ENCODE assay signal across 27 cellular contexts in the genomic region with DNA sequence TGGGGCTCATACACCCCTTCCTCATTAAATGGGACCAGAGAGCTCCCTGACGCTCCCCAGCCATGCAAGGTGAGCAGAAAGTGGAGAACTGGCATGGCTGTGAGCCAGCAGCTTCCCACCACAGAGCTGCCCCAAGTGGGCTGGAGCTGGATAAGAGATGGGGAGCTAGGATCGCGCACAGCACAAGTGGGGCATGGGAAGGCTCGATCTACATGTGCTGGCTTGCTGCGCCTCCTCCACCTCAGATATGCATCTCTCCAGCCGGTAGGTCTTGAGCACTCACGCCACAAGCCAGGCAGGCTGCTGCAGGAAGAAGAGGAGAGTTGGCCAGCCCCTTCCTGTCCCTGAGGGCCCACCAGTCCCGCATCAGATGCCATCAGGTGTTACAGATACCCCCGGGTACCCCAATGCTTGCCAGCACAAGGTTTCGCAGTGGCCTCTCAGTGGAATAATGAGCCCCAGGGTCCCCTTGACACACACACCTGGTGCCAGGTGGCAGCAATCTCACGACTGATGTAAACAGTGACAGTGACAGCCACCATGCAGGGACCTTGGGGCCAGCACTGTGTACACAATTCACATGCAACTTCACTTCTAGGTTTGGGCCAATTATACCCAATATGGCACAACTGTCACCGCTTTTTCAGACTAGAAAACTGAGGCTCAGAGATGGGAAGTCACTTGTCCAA.
DNase-seq lines count a peak whose midpoint lies in the region; ATAC-seq and TF ChIP-seq lines count a peak whose summit lies in the region.
"Had no signal": no experiment of that assay in that cellular context is flagged by ENCODE, and none has a peak within 500 bp of the region (broad histone marks: within the 10 kb centered on the region; RNA-seq: fewer than 3 reads in every experiment).

No MANE protein-coding gene starts in this region.

- H4K20me1 ChIP-seq in BLaER1 = no peaks in the 10 kb centered on the region
- H4K20me1 ChIP-seq in osteoblast (ENCODE audit: insufficient read depth, low read length) = no peaks in the 10 kb centered on the region

- H3K27me3 Mint-ChIP-seq in activated CD8-positive, alpha-beta T cell treated with anti-CD3 and anti-CD28 coated beads, Interleukin-2, amount 10 ng/mL, durations not matched to agents 7 days and 5 days (ENCODE audit: low read depth) = no peaks in the 10 kb centered on the region

- POLR2A ChIA-PET in activated CD8-positive, alpha-beta T cell treated with anti-CD3 and anti-CD28 coated beads, Interleukin-2, amount 10 ng/mL, durations not matched to agents 7 days and 5 days (lab: Charles Lee) = no interaction called here

- TF ChIP-seq CTCF in osteoblast (IDR thresholded peaks at IDR 0.05; ENCODE audit: extremely low read depth, low read depth, low read length) = no peak

- no peak overlapping the region for H3K27ac Mint-ChIP-seq in activated CD8-positive, alpha-beta T cell treated with anti-CD3 and anti-CD28 coated beads, Interleukin-2, amount 10 ng/mL, durations not matched to agents 7 days and 5 days
- H3K27ac Mint-ChIP-seq: activated CD8-positive, alpha-beta T cell treated with anti-CD3 and anti-CD28 coated beads for 36 hours; activated naive CD8-positive, alpha-beta T cell; activated T-helper 1 cell treated with anti-CD3 and anti-CD28 coated beads, Interleukin-12 subunit alpha, Interleukin-12 subunit beta, Interleukin-2, Interleukin-4 antibody, amounts not matched to agents 30 ng/mL and 10 ng/mL and 1 ng/mL, durations not matched to agents 14 hours and 24 hours and 36 hours; T-helper 17 cell had no signal

- H3K9ac ChIP-seq in BLaER1 = peak overlapping the region; percentile 67; the same call in 1 of the 2 replicates

- no peaks in the 10 kb centered on the region for H3K36me3 Mint-ChIP-seq in activated CD8-positive, alpha-beta T cell treated with anti-CD3 and anti-CD28 coated beads, Interleukin-2, amount 10 ng/mL, durations not matched to agents 7 days and 5 days (ENCODE audit: low read depth)
- H3K36me3 Mint-ChIP-seq: activated naive CD8-positive, alpha-beta T cell had no signal

- H3K4me1 ChIP-seq in BLaER1 (peaks cover 67% of the 10 kb centered on the region), osteoblast (ENCODE audit: insufficient read depth, low read length) (peaks cover 11% of the 10 kb centered on the region)
- H3K4me1 ChIP-seq: right lobe of liver had no signal

- H3K36me3 ChIP-seq in BLaER1 (no peaks in the 10 kb centered on the region), osteoblast (ENCODE audit: insufficient read depth, low read length) (no peaks in the 10 kb centered on the region)
- H3K36me3 ChIP-seq: ovary, right lobe of liver, upper lobe of left lung, WERI-Rb-1 had no signal

- peak; percentile 26 for DNase-seq in COLO668 (lab: John Stamatoyannopoulos, UW; ENCODE audit: unreplicated experiment)
- DNase-seq in cerebellar cortex (ENCODE audit: low spot score) = peak; percentile 11
- no peak for DNase-seq in osteoblast (ENCODE audit: insufficient read length, low spot score, missing footprints)
- DNase-seq in activated CD8-positive, alpha-beta T cell treated with anti-CD3 and anti-CD28 coated beads, Interleukin-2, amount 10 ng/mL, durations not matched to agents 7 days and 5 days = no peak
- no peak for DNase-seq in MV-4-11 (lab: John Stamatoyannopoulos, UW)
- no peak for DNase-seq in effector CD4-positive, alpha-beta T cell
- DNase-seq: activated CD8-positive, alpha-beta T cell treated with anti-CD3 and anti-CD28 coated beads for 36 hours; foreskin melanocyte; hypothalamus; islet precursor cell; NCI-H187; NCI-H69; SIG-M5; stimulated activated CD4-positive, alpha-beta T cell treated with anti-CD3 and anti-CD28 coated beads, Interleukin-1b, Interleukin-23, amount 100 ng/mL, for 48 hours; stimulated activated naive CD4-positive, alpha-beta T cell treated with Interleukin-2 at 50 U/mL for 16 hours; T-helper 17 cell; WERI-Rb-1 had no signal

- no peaks in the 10 kb centered on the region for H3K79me2 ChIP-seq in osteoblast (ENCODE audit: insufficient read depth, low read length)

- H3K4me3 Mint-ChIP-seq in activated CD8-positive, alpha-beta T cell treated with anti-CD3 and anti-CD28 coated beads, Interleukin-2, amount 10 ng/mL, durations not matched to agents 7 days and 5 days = no peak overlapping the region
- H3K4me3 Mint-ChIP-seq: activated CD8-positive, alpha-beta T cell treated with anti-CD3 and anti-CD28 coated beads for 36 hours; activated naive CD8-positive, alpha-beta T cell; activated T-helper 1 cell treated with anti-CD3 and anti-CD28 coated beads, Interleukin-12 subunit alpha, Interleukin-12 subunit beta, Interleukin-2, Interleukin-4 antibody, amounts not matched to agents 30 ng/mL and 10 ng/mL and 1 ng/mL, durations not matched to agents 14 hours and 24 hours and 36 hours; T-helper 17 cell had no signal

- H3K27ac ChIP-seq in BLaER1 (peak overlapping the region; percentile 87), osteoblast (ENCODE audit: low read depth, low read length) (peak overlapping the region; percentile 79)
- H3K27ac ChIP-seq: body of pancreas, ovary, right lobe of liver, upper lobe of left lung, WERI-Rb-1 had no signal

- no peaks in the 10 kb centered on the region for H3K9me3 Mint-ChIP-seq in activated CD8-positive, alpha-beta T cell treated with anti-CD3 and anti-CD28 coated beads, Interleukin-2, amount 10 ng/mL, durations not matched to agents 7 days and 5 days (ENCODE audit: insufficient read depth)
- H3K9me3 Mint-ChIP-seq: activated CD8-positive, alpha-beta T cell treated with anti-CD3 and anti-CD28 coated beads for 36 hours; activated T-helper 1 cell treated with anti-CD3 and anti-CD28 coated beads, Interleukin-12 subunit alpha, Interleukin-12 subunit beta, Interleukin-2, Interleukin-4 antibody, amounts not matched to agents 30 ng/mL and 10 ng/mL and 1 ng/mL, durations not matched to agents 14 hours and 24 hours and 36 hours had no signal

- peaks cover 25% of the 10 kb centered on the region for H3K9me3 ChIP-seq in BLaER1
- H3K9me3 ChIP-seq in osteoblast (ENCODE audit: low read depth, low read length) = no peaks in the 10 kb centered on the region
- H3K9me3 ChIP-seq: body of pancreas, ovary, right lobe of liver, upper lobe of left lung had no signal

- no peaks in the 10 kb centered on the region for H3K27me3 ChIP-seq in BLaER1
- H3K27me3 ChIP-seq in osteoblast (ENCODE audit: insufficient read depth, low read length) = no peaks in the 10 kb centered on the region
- H3K27me3 ChIP-seq: body of pancreas, ovary, right lobe of liver, upper lobe of left lung had no signal

- H3K4me2 ChIP-seq in BLaER1 = peak overlapping the region; percentile 93
- peak overlapping the region; percentile 38 for H3K4me2 ChIP-seq in osteoblast (ENCODE audit: insufficient read depth, low read length)

- ATAC-seq in HG02571 (IDR thresholded peaks at IDR 0.05; ENCODE audit: unreplicated experiment) = no peak
- no peak for ATAC-seq in activated CD8-positive, alpha-beta T cell treated with anti-CD3 and anti-CD28 coated beads, Interleukin-2, amount 10 ng/mL, durations not matched to agents 7 days and 5 days
- ATAC-seq: activated CD8-positive, alpha-beta T cell treated with anti-CD3 and anti-CD28 coated beads for 36 hours; body of pancreas; HepG2; T-helper 17 cell had no signal

- CTCF ChIA-PET in activated CD8-positive, alpha-beta T cell treated with anti-CD3 and anti-CD28 coated beads, Interleukin-2, amount 10 ng/mL, durations not matched to agents 7 days and 5 days (lab: Charles Lee) = no interaction called here

- peak overlapping the region; percentile 45 for H2AFZ ChIP-seq in osteoblast (ENCODE audit: low read length)

- H3K4me3 ChIP-seq in BLaER1 (no peak overlapping the region), osteoblast (ENCODE audit: insufficient read depth, low read length) (no peak overlapping the region)
- H3K4me3 ChIP-seq: body of pancreas, lung, ovary, right lobe of liver, upper lobe of left lung had no signal

- H3K4me1 Mint-ChIP-seq in activated CD8-positive, alpha-beta T cell treated with anti-CD3 and anti-CD28 coated beads, Interleukin-2, amount 10 ng/mL, durations not matched to agents 7 days and 5 days (ENCODE audit: low read depth) = peaks cover 15% of the 10 kb centered on the region

Comparison
In these comparisons a context has a peak if more than half of its experiments do, and no peak if none do; other contexts are left out.
1. DNase-seq: peak in COLO668 (single experiment) and cerebellar cortex (single experiment); none in osteoblast (single experiment), activated CD8-positive, alpha-beta T cell treated with anti-CD3 and anti-CD28 coated beads, Interleukin-2, amount 10 ng/mL, durations not matched to agents 7 days and 5 days (single experiment), MV-4-11 (single experiment) and effector CD4-positive, alpha-beta T cell (single experiment).